ENCODE assay signal across 2 cellular contexts in genomic region chr2:120036145-120036544, GRCh38.
A peak's percentile ranks its signal among the peaks of the same experiment; 100 is the strongest.
TF ChIP-seq lines count a peak whose summit lies in the region.

No MANE protein-coding gene starts in this region.

TF ChIP-seq in HEK293, 187 proteins besides CTCF, POLR2A, EP300 and RAD21:
- no peak for TF ChIP-seq ZNF280C (tag by site-specific recombination; IDR thresholded peaks at IDR 0.05)
- no peak for TF ChIP-seq ZNF391 (tag by site-specific recombination; IDR thresholded peaks at IDR 0.05; ENCODE audit: borderline replicate concordance, low read depth)
- peak; percentile 81 for TF ChIP-seq WT1 (tag by site-specific recombination; IDR thresholded peaks at IDR 0.05)
- no peak for TF ChIP-seq ZNF530 (tag by site-specific recombination; IDR thresholded peaks at IDR 0.05; ENCODE audit: low read depth)
- no peak for TF ChIP-seq ZNF518A (tag by site-specific recombination; conservative IDR thresholded peaks at IDR 0.05; ENCODE audit: low read depth)
- TF ChIP-seq ZNF148 (tag by site-specific recombination; IDR thresholded peaks at IDR 0.05; ENCODE audit: borderline replicate concordance): no peak
- TF ChIP-seq ZNF202 (tag by site-specific recombination; IDR thresholded peaks at IDR 0.05; ENCODE audit: borderline replicate concordance): no peak
- TF ChIP-seq FEZF1 (tag by site-specific recombination; IDR thresholded peaks at IDR 0.05): 0 out of 2 replicates have a peak, but pooled peaks have one; percentile 9
- TF ChIP-seq ZFHX2 (tag by site-specific recombination; conservative IDR thresholded peaks at IDR 0.05): no peak

TF ChIP-seq in HepG2, 621 proteins besides CTCF, POLR2A, EP300 and RAD21:
- TF ChIP-seq THAP9 (CRISPR knock-in tag; IDR thresholded peaks at IDR 0.05; ENCODE audit: borderline replicate concordance) (no peak), PHF20 (CRISPR knock-in tag; IDR thresholded peaks at IDR 0.05) (no peak), FOXO4 (CRISPR knock-in tag; conservative IDR thresholded peaks at IDR 0.05) (no peak), GFI1 (CRISPR knock-in tag; IDR thresholded peaks at IDR 0.05; ENCODE audit: borderline replicate concordance) (peak; percentile 92), WIZ (CRISPR knock-in tag; IDR thresholded peaks at IDR 0.05) (no peak), DNMT3B (CRISPR knock-in tag; conservative IDR thresholded peaks at IDR 0.05) (no peak)
